1 cellular context compared by ENCODE assay signal in the genomic region with DNA sequence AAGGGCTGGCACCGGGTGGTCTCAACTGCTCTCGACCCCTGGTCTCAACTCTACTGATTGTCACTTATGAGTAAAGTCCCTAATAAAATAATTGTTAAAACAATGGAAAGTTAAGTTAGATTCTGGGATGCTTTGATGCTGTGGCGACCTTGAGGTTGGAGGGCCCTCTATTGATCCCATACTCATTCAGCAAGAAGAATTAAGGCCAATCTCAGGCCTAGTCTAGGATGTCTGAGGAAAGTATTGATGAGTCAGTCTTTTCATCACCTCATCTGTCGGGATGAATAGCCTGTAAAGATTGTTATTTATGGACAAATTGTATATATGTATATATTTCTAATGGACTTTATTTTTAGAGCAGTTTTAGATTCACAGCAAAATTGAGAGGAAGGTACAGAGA.
TF ChIP-seq lines count a peak whose summit lies in the region.

No MANE protein-coding gene starts in this region.

TF ChIP-seq in WTC11, 78 proteins besides CTCF, POLR2A, EP300 and RAD21 (continued from another document):
- TF ChIP-seq ZBTB43 (CRISPR knock-in tag; IDR thresholded peaks at IDR 0.05) (no peak), ATF3 (CRISPR knock-in tag; conservative IDR thresholded peaks at IDR 0.05) (no peak), JAZF1 (CRISPR knock-in tag; IDR thresholded peaks at IDR 0.05) (no peak), FOXJ3 (CRISPR knock-in tag; IDR thresholded peaks at IDR 0.05; ENCODE audit: borderline replicate concordance) (no peak), PRDM15 (CRISPR knock-in tag; IDR thresholded peaks at IDR 0.05) (no peak), ZNF423 (CRISPR knock-in tag; IDR thresholded peaks at IDR 0.05) (no peak), SOX15 (CRISPR knock-in tag; IDR thresholded peaks at IDR 0.05) (no peak)
- TF ChIP-seq, protein P1, sequence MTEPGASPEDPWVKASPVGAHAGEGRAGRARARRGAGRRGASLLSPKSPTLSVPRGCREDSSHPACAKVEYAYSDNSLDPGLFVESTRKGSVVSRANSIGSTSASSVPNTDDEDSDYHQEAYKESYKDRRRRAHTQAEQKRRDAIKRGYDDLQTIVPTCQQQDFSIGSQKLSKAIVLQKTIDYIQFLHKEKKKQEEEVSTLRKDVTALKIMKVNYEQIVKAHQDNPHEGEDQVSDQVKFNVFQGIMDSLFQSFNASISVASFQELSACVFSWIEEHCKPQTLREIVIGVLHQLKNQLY (CRISPR knock-in tag; IDR thresholded peaks at IDR 0.05): no peak
- TF ChIP-seq, protein P2, sequence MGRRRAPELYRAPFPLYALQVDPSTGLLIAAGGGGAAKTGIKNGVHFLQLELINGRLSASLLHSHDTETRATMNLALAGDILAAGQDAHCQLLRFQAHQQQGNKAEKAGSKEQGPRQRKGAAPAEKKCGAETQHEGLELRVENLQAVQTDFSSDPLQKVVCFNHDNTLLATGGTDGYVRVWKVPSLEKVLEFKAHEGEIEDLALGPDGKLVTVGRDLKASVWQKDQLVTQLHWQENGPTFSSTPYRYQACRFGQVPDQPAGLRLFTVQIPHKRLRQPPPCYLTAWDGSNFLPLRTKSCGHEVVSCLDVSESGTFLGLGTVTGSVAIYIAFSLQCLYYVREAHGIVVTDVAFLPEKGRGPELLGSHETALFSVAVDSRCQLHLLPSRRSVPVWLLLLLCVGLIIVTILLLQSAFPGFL (CRISPR knock-in tag; IDR thresholded peaks at IDR 0.05; ENCODE audit: borderline replicate concordance): no peak
